Comparison of ENCODE assay signal across 17 cellular contexts in the genomic region with DNA sequence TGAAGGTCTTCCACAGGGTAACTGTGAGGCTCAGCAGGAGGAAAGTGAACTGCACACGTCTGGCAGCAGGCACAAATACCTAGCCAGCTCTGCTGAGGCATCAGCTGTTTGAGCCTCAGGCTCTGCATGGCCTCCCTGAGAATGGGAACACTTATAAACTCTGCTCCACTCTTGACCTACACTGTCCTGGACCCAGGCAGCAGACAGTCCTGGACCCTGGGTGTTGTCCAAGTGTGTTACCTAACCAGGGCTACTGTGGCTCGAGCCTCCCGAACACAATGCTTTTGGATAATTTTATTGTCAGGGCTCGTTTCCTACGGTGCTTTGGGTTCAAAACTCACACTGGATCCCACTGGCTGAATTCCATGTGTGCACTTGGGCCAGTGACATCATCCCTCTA.
"Had no signal": no experiment of that assay in that cellular context is flagged by ENCODE, and none has a peak within 500 bp of the region (broad histone marks: within the 10 kb centered on the region; RNA-seq: fewer than 3 reads in every experiment).

No MANE protein-coding gene starts in this region.

- H3K27ac Mint-ChIP-seq: activated naive CD4-positive, alpha-beta T cell treated with anti-CD3 and anti-CD28 coated beads for 36 hours; mesothelial cell of epicardium; nephron; stimulated activated naive CD8-positive, alpha-beta T cell treated with anti-CD3 and anti-CD28 coated beads, Interleukin-15, Interleukin-2, amounts not matched to agents 100 ng/mL and 50 ng/mL, for 24 hours; T-helper 1 cell treated with Interleukin-12 subunit alpha and Interleukin-12 subunit beta and Interleukin-4 antibody, amounts not matched to agents 30 μg/mL and 1 μg/mL, for 36 hours had no signal

- H3K27me3 ChIP-seq: breast epithelium, vagina had no signal

- ATAC-seq: activated CD4-positive, CD25-positive, alpha-beta regulatory T cell treated with anti-CD3 and anti-CD28 coated beads, Interleukin-2, amount 50 U/mL, for 24 hours; activated T-cell treated with anti-CD3 and anti-CD28 coated beads, Interleukin-2, amount 50 U/mL, for 4 hours; left cardiac atrium; lower lobe of right lung had no signal

- H3K36me3 ChIP-seq: breast epithelium, lower lobe of right lung, vagina had no signal

- H3K4me3 Mint-ChIP-seq: activated naive CD4-positive, alpha-beta T cell treated with anti-CD3 and anti-CD28 coated beads for 36 hours; activated T-cell treated with anti-CD3 and anti-CD28 coated beads, Interleukin-2, amount 50 U/mL, for 4 hours; mesothelial cell of epicardium; nephron; stimulated activated naive CD8-positive, alpha-beta T cell treated with anti-CD3 and anti-CD28 coated beads, Interleukin-15, Interleukin-2, amounts not matched to agents 100 ng/mL and 50 ng/mL, for 24 hours; T-helper 1 cell treated with Interleukin-12 subunit alpha and Interleukin-12 subunit beta and Interleukin-4 antibody, amounts not matched to agents 30 μg/mL and 1 μg/mL, for 36 hours had no signal

- H3K27ac ChIP-seq: breast epithelium, lower lobe of right lung, vagina had no signal

- H3K4me3 ChIP-seq: breast epithelium, lower lobe of right lung, vagina had no signal

- H3K4me1 ChIP-seq: breast epithelium, lower lobe of right lung, vagina had no signal

- DNase-seq: activated CD4-positive, alpha-beta T cell treated with anti-CD3 and anti-CD28 coated beads, Interleukin-2, amount 50 U/mL, for 1 hour; activated CD8-positive, alpha-beta memory T cell treated with anti-CD3 and anti-CD28 coated beads, Interleukin-2, amount 50 U/mL, for 4 hours; activated naive CD4-positive, alpha-beta T cell treated with anti-CD3 and anti-CD28 coated beads for 36 hours; activated T-cell treated with anti-CD3 and anti-CD28 coated beads, Interleukin-2, amount 50 U/mL, for 4 hours; cortex of kidney; left cardiac atrium; lower lobe of right lung; posterior cingulate gyrus; retina; trophoblast cell had no signal

- H3K27me3 Mint-ChIP-seq: stimulated activated naive CD8-positive, alpha-beta T cell treated with anti-CD3 and anti-CD28 coated beads, Interleukin-15, Interleukin-2, amounts not matched to agents 100 ng/mL and 50 ng/mL, for 24 hours had no signal

- H3K9me3 ChIP-seq: breast epithelium, lower lobe of right lung, vagina had no signal

- H3K9me3 Mint-ChIP-seq: activated naive CD4-positive, alpha-beta T cell treated with anti-CD3 and anti-CD28 coated beads for 36 hours; mesothelial cell of epicardium; nephron had no signal
